Comparison of ENCODE assay signal across 13 cellular contexts in the genomic region with DNA sequence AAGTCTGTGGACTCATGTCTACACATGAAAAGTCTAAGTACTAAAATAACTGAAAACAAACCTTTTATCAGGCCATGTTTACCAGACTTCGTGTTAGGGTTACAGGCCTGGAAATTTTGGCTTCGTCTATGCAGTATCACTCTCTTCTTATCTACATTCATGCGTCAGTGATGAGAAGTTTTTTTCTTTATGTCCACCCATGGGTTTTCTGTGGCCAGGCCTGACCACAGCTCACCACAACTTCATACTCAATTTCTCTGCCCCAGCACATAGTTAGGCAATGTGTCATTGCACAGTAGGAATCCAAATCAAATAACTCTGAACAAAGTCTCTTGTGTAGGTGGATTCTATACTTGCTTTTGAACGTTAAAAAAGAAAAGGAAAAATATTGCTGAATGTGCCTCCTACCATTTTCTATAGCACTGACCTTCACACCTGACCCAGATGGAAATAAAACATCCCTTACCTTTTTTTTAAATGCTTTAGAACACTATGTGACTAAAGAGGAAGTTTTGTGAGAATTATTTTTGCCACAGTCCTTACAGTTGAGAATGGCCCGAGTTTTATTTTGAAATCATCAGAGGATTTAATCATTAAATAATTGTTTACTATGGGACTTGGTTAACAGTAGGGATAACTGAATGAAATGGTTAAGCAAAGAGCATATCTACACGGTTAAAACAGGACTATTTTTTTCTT.
A peak's percentile ranks its signal among the peaks of the same experiment; 100 is the strongest.
DNase-seq lines count a peak whose midpoint lies in the region; ATAC-seq and TF ChIP-seq lines count a peak whose summit lies in the region.
"Had no signal": no experiment of that assay in that cellular context is flagged by ENCODE, and none has a peak within 500 bp of the region (broad histone marks: within the 10 kb centered on the region; RNA-seq: fewer than 3 reads in every experiment).

No MANE protein-coding gene starts in this region.

- no peak for TF ChIP-seq RAD21 in SK-N-SH (IDR thresholded peaks at IDR 0.05; ENCODE audit: low read length)

- H4K20me1 ChIP-seq in SK-N-SH (ENCODE audit: insufficient read depth) (no peaks in the 10 kb centered on the region), smooth muscle cell (ENCODE audit: low read depth) (no peaks in the 10 kb centered on the region)

- peak in 1 of 2 experiments; percentile 53; a peak in 1 of 4 replicates for TF ChIP-seq EP300 in SK-N-SH (IDR thresholded peaks at IDR 0.05; ENCODE audit: borderline replicate concordance in 1 of 2, low read depth in 1 of 2, low read length in 1 of 2)

- H3K9ac ChIP-seq in SK-N-SH: no peak overlapping the region
- peak overlapping the region; percentile 60 for H3K9ac ChIP-seq in smooth muscle cell (ENCODE audit: low read depth)

- POLR2A ChIA-PET in SK-N-SH (lab: Yijun Ruan, JAX): no interaction called here

- H3K9me3 ChIP-seq in SK-N-SH (no peaks in the 10 kb centered on the region), smooth muscle cell (replicated peaks; ENCODE audit: low read depth) (no peaks in the 10 kb centered on the region)

- H3K27me3 ChIP-seq in SK-N-SH (ENCODE audit: insufficient read depth): no peaks in the 10 kb centered on the region
- H3K27me3 ChIP-seq in smooth muscle cell (ENCODE audit: low read depth): no peaks in the 10 kb centered on the region

- H3K9me2 ChIP-seq in SK-N-SH: no peaks in the 10 kb centered on the region

- H3K4me3 ChIP-seq in SK-N-SH (ENCODE audit: low read depth in 2 of 2, low read length in 1 of 2) (no peak overlapping the region), smooth muscle cell (no peak overlapping the region)

- H3K4me1 ChIP-seq in SK-N-SH (ENCODE audit: control insufficient read depth in 1 of 2, insufficient read depth in 2 of 2, low read depth in 1 of 2, low read length in 1 of 2): 0 out of 4 replicates have a peak, but pooled peaks cover 0 to 3% of the 10 kb centered on the region in 2 experiments
- H3K4me1 ChIP-seq in smooth muscle cell (ENCODE audit: low read depth): peaks cover 6% of the 10 kb centered on the region

- H3K79me2 ChIP-seq in SK-N-SH (ENCODE audit: insufficient read depth) (no peaks in the 10 kb centered on the region), smooth muscle cell (ENCODE audit: low read depth) (no peaks in the 10 kb centered on the region)

- TF ChIP-seq CTCF in SK-N-SH (IDR thresholded peaks at IDR 0.05) (no peak), smooth muscle cell (IDR thresholded peaks at IDR 0.05; ENCODE audit: borderline replicate concordance, insufficient read depth, poor library complexity, severe bottlenecking) (no peak)

- CTCF ChIA-PET in SK-N-SH (lab: Yijun Ruan, JAX): no interaction called here

- WGBS in SK-N-SH (ENCODE audit: low lambda C conversion rate): 24% methylated on average over 6 of the region's 6 CpGs
- WGBS in smooth muscle cell (ENCODE audit: low lambda C conversion rate): 30% methylated on average over 6 of the region's 6 CpGs

- no peaks in the 10 kb centered on the region for H3K36me3 ChIP-seq in SK-N-SH (replicated peaks in 1 of 2; ENCODE audit: control insufficient read depth in 1 of 2, insufficient read depth in 2 of 2, low read length in 1 of 2)
- no peaks in the 10 kb centered on the region for H3K36me3 ChIP-seq in smooth muscle cell (ENCODE audit: low read depth)

- H3K4me2 ChIP-seq in SK-N-SH: no peak overlapping the region
- H3K4me2 ChIP-seq in smooth muscle cell: peak overlapping the region; percentile 65

- H2AFZ ChIP-seq in SK-N-SH (ENCODE audit: low read depth): no peak overlapping the region
- H2AFZ ChIP-seq in smooth muscle cell (ENCODE audit: low read depth): no peak overlapping the region

- H3F3A ChIP-seq in SK-N-SH (replicated peaks; ENCODE audit: insufficient read depth) (peaks cover 8% of the 10 kb centered on the region), smooth muscle cell (ENCODE audit: low read depth) (peaks cover 5% of the 10 kb centered on the region)

- H3K27ac ChIP-seq in SK-N-SH (ENCODE audit: low read depth in 2 of 2, low read length in 1 of 2) (peak overlapping the region in 1 of 2 experiments; percentile 48; a peak in 2 of 4 replicates), smooth muscle cell (ENCODE audit: low read depth) (peak overlapping the region; percentile 90)

- peak; percentile 84 for ATAC-seq in HG02885 (IDR thresholded peaks at IDR 0.05; ENCODE audit: poor library complexity, unreplicated experiment)

- DNase-seq in SK-N-SH: no peak
- DNase-seq in fibroblast of the conjunctiva (ENCODE audit: low read depth): peak; percentile 8
- no peak for DNase-seq in smooth muscle cell (lab: John Stamatoyannopoulos, UW; ENCODE audit: unreplicated experiment)
- no peak for DNase-seq in activated gamma-delta T cell (lab: John Stamatoyannopoulos, UW)
- no peak for DNase-seq in NCI-H2081 treated with DMSO at 0.1 percent for 48 hours (lab: John Stamatoyannopoulos, UW)
- DNase-seq in NCI-H748 (lab: John Stamatoyannopoulos, UW; ENCODE audit: unreplicated experiment): no peak
- no peak for DNase-seq in NCI-H146 (lab: John Stamatoyannopoulos, UW)
- DNase-seq: activated CD8-positive, alpha-beta memory T cell treated with anti-CD3 and anti-CD28 coated beads, Interleukin-2, amount 50 U/mL, for 4 hours; KBM-7; natural killer cell; NCI-H510A; stimulated activated CD4-positive, alpha-beta T cell treated with anti-CD3 and anti-CD28 coated beads, Interleukin-2, amount 100 ng/mL, for 24 hours had no signal

TF ChIP-seq in SK-N-SH, 30 proteins besides CTCF, POLR2A, EP300 and RAD21 (continues in another document):
- TF ChIP-seq SIN3A (IDR thresholded peaks at IDR 0.05; ENCODE audit: borderline replicate concordance, low read depth, low read length) (no peak), CHD2 (IDR thresholded peaks at IDR 0.05; ENCODE audit: low read length, partially characterized antibody) (no peak), FOSL2 (IDR thresholded peaks at IDR 0.05; ENCODE audit: borderline replicate concordance, low read depth) (peak; percentile 83), EZH2phosphoT487 (IDR thresholded peaks at IDR 0.05; ENCODE audit: borderline replicate concordance, low read depth) (no peak), USF1 (IDR thresholded peaks at IDR 0.05; ENCODE audit: borderline replicate concordance, low read depth) (no peak), MEF2A (IDR thresholded peaks at IDR 0.05; ENCODE audit: borderline replicate concordance, low read depth) (no peak; the same call in 1 of the 2 replicates), ELF1 (IDR thresholded peaks at IDR 0.05) (no peak), TEAD4 (IDR thresholded peaks at IDR 0.05; ENCODE audit: borderline replicate concordance, insufficient read depth) (peak; percentile 75), GATA2 (CRISPR knock-in tag; IDR thresholded peaks at IDR 0.05) (no peak), SMC3 (IDR thresholded peaks at IDR 0.05; ENCODE audit: low read depth, low read length) (no peak), FOXM1 (IDR thresholded peaks at IDR 0.05; ENCODE audit: low read depth) (no peak), MAX (IDR thresholded peaks at IDR 0.05; ENCODE audit: low read depth) (peak; percentile 66), YY1 (IDR thresholded peaks at IDR 0.05; ENCODE audit: low read depth) (no peak), POLR2AphosphoS5 (IDR thresholded peaks at IDR 0.05; ENCODE audit: low read depth, low read length) (no peak), USF2 (IDR thresholded peaks at IDR 0.05; ENCODE audit: borderline replicate concordance, low read depth, low read length) (no peak), TAF1 (IDR thresholded peaks at IDR 0.05; ENCODE audit: borderline replicate concordance, low read depth, low read length) (no peak), JUND (IDR thresholded peaks at IDR 0.05) (peak; percentile 89), RCOR1 (IDR thresholded peaks at IDR 0.05; ENCODE audit: low read length) (no peak), TCF12 (IDR thresholded peaks at IDR 0.05) (peak; percentile 76), NRF1 (IDR thresholded peaks at IDR 0.05; ENCODE audit: low read depth, low read length) (no peak)
- TF ChIP-seq, protein P1, sequence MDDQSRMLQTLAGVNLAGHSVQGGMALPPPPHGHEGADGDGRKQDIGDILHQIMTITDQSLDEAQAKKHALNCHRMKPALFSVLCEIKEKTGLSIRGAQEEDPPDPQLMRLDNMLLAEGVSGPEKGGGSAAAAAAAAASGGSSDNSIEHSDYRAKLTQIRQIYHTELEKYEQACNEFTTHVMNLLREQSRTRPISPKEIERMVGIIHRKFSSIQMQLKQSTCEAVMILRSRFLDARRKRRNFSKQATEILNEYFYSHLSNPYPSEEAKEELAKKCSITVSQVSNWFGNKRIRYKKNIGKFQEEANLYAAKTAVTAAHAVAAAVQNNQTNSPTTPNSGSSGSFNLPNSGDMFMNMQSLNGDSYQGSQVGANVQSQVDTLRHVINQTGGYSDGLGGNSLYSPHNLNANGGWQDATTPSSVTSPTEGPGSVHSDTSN (IDR thresholded peaks at IDR 0.05): peak; percentile 71
- TF ChIP-seq, protein P2, sequence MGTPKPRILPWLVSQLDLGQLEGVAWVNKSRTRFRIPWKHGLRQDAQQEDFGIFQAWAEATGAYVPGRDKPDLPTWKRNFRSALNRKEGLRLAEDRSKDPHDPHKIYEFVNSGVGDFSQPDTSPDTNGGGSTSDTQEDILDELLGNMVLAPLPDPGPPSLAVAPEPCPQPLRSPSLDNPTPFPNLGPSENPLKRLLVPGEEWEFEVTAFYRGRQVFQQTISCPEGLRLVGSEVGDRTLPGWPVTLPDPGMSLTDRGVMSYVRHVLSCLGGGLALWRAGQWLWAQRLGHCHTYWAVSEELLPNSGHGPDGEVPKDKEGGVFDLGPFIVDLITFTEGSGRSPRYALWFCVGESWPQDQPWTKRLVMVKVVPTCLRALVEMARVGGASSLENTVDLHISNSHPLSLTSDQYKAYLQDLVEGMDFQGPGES (IDR thresholded peaks at IDR 0.05; ENCODE audit: low read depth, low read length): no peak
